ENCODE assay signal across 1 cellular context in genomic region chr4:76235407-76235806, GRCh38.
TF ChIP-seq lines count a peak whose summit lies in the region.

No MANE protein-coding gene starts in this region.

TF ChIP-seq in H1, 55 proteins besides CTCF, POLR2A, EP300 and RAD21 (continued from another document):
- TF ChIP-seq BRCA1 (IDR thresholded peaks at IDR 0.05; ENCODE audit: low read depth, low read length) (no peak), CHD2 (IDR thresholded peaks at IDR 0.05; ENCODE audit: low read length) (no peak), TBP (IDR thresholded peaks at IDR 0.05; ENCODE audit: low read depth, low read length) (no peak), MAFK (IDR thresholded peaks at IDR 0.05; ENCODE audit: low read depth, low read length) (no peak), SUZ12 (IDR thresholded peaks at IDR 0.05; ENCODE audit: low read length) (no peak), CTBP2 (IDR thresholded peaks at IDR 0.05; ENCODE audit: borderline replicate concordance, insufficient read depth, insufficient read length, low read length) (no peak), SP4 (IDR thresholded peaks at IDR 0.05; ENCODE audit: low read length) (no peak), SIRT6 (IDR thresholded peaks at IDR 0.05; ENCODE audit: low read length) (no peak), CREB1 (IDR thresholded peaks at IDR 0.05) (no peak), CBX8 (IDR thresholded peaks at IDR 0.05; ENCODE audit: borderline replicate concordance, low read depth, low read length) (no peak), ASH2L (IDR thresholded peaks at IDR 0.05; ENCODE audit: low read length) (no peak)
TF ChIP-seq in H1: peak in this region for 0.
